8 cellular contexts compared by ENCODE assay signal in genomic region chr7:82572195-82572880, GRCh38.
A peak's percentile ranks its signal among the peaks of the same experiment; 100 is the strongest.
DNase-seq lines count a peak whose midpoint lies in the region; ATAC-seq and TF ChIP-seq lines count a peak whose summit lies in the region.

No MANE protein-coding gene starts in this region.

- POLR2A ChIA-PET in activated B cell treated with CpG ODN at 0.5 μM for 24 hours (lab: Charles Lee): no interaction called here

- TF ChIP-seq CTCF in AG10803 (conservative IDR thresholded peaks at IDR 0.05; ENCODE audit: low read length): peak; percentile 93
- TF ChIP-seq CTCF in activated B cell treated with CpG ODN at 0.5 μM for 24 hours (IDR thresholded peaks at IDR 0.05): peak; percentile 22

- DNase-seq in AG10803 (ENCODE audit: low read depth) (peak; percentile 81), NCI-H2196 (lab: John Stamatoyannopoulos, UW; ENCODE audit: unreplicated experiment) (peak; percentile 93), activated B cell treated with CpG ODN at 0.5 μM for 24 hours (peak; percentile 17), cerebellum (ENCODE audit: low spot score) (peak; percentile 66), left colon (peak; percentile 69 to 90)
- DNase-seq in stimulated activated CD4-positive, alpha-beta T cell treated with anti-CD3 and anti-CD28 coated beads, Interleukin-4, amount 100 ng/mL, for 1 hour: peak; percentile 56

- H3K4me3 Mint-ChIP-seq in activated B cell treated with CpG ODN at 0.5 μM for 24 hours: no peak overlapping the region

- H3K36me3 Mint-ChIP-seq in activated B cell treated with CpG ODN at 0.5 μM for 24 hours (ENCODE audit: low read depth): no peaks in the 10 kb centered on the region

- no peaks in the 10 kb centered on the region for H3K9me3 Mint-ChIP-seq in activated B cell treated with CpG ODN at 0.5 μM for 24 hours

- H3K4me1 Mint-ChIP-seq in activated B cell treated with CpG ODN at 0.5 μM for 24 hours: no peaks in the 10 kb centered on the region

- CTCF ChIA-PET in activated B cell treated with CpG ODN at 0.5 μM for 24 hours (lab: Charles Lee): interaction anchor here (0.7 to 1.4 kb wide), 6 partner anchors 426 to 1090 kb away, joined by 3 to 5 read pairs (median 3); no protein-coding TSS in a partner anchor

- H3K4me3 ChIP-seq in AG10803 (ENCODE audit: low read length): no peak overlapping the region

- no peaks in the 10 kb centered on the region for H3K27me3 Mint-ChIP-seq in activated B cell treated with CpG ODN at 0.5 μM for 24 hours

- ATAC-seq in GM18909 (IDR thresholded peaks at IDR 0.05; ENCODE audit: poor library complexity, unreplicated experiment) (peak; percentile 97), HG03139 (IDR thresholded peaks at IDR 0.05; ENCODE audit: unreplicated experiment) (peak; percentile 93), activated B cell treated with CpG ODN at 0.5 μM for 24 hours (ENCODE audit: low read depth) (peak; percentile 37), left colon (peak; percentile 76)

- intact Hi-C loops in activated B cell treated with CpG ODN at 0.5 μM for 24 hours (cut with micrococcal nuclease): loop anchor here (1.0 to 5.0 kb wide), 3 partner anchors 1073 to 1875 kb away; no protein-coding TSS in a partner anchor
- intact Hi-C loops in left colon (cut with DNase I, micrococcal nuclease): loop anchor here in 1 of 2 donors (5.0 to 10.0 kb wide), 2 partner anchors 338 to 525 kb away; no protein-coding TSS in a partner anchor

- no peak overlapping the region for H3K27ac Mint-ChIP-seq in activated B cell treated with CpG ODN at 0.5 μM for 24 hours

Comparison
In these comparisons a context has a peak if more than half of its experiments do, and no peak if none do; other contexts are left out.
1. DNase-seq: peak in every context shown above with its lines; median percentile 93 in NCI-H2196; 81 in AG10803; 80 in left colon; 66 in cerebellum; 56 in stimulated activated CD4-positive, alpha-beta T cell treated with anti-CD3 and anti-CD28 coated beads, Interleukin-4, amount 100 ng/mL, for 1 hour; 17 in activated B cell treated with CpG ODN at 0.5 μM for 24 hours.
2. ATAC-seq: peak in every context shown above with its lines; median percentile 97 in GM18909; 93 in HG03139; 76 in left colon; 37 in activated B cell treated with CpG ODN at 0.5 μM for 24 hours.